ENCODE assay signal across 28 cellular contexts in the genomic region with DNA sequence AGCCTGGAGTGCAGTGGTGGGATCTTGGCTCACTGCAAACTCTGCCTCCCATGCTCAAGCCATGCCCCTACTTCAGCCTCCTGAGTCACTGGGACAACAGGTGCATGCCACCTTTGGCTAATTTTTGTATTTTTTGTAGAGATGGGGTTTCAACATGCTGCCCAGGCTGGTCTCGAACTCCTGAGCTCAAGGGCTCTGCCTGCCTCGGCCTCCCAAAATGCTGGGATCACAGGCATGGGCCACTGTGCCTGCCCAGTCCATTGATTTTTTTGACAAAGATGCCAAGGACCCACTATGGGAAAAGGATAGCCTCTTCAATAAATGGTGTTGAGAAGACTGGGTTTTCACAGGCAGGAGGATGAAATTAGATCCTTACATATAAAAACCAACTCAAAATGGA. TPM values are rescaled to one million over a fixed set of nuclear protein-coding genes. Genes with fewer than 3 reads are reported as not detected.
DNase-seq lines count a peak whose midpoint lies in the region; ATAC-seq, FAIRE-seq and TF ChIP-seq lines count a peak whose summit lies in the region.
"Had no signal": no experiment of that assay in that cellular context is flagged by ENCODE, and none has a peak within 500 bp of the region (broad histone marks: within the 10 kb centered on the region; RNA-seq: fewer than 3 reads in every experiment).

No MANE protein-coding gene starts in this region.

- H3K9me3 ChIP-seq in K562 (replicated peaks; ENCODE audit: control insufficient read depth, insufficient read depth, low read depth, low read length) (no peaks in the 10 kb centered on the region), kidney (ENCODE audit: control insufficient read depth in 1 of 2, low read length in 2 of 2) (no peaks in the 10 kb centered on the region), trophoblast cell (ENCODE audit: insufficient read depth, low read depth, low read length) (no peaks in the 10 kb centered on the region), WERI-Rb-1 (ENCODE audit: severe bottlenecking) (no peaks in the 10 kb centered on the region)
- H3K9me3 ChIP-seq: BE2C, BLaER1 had no signal

- H3K4ac ChIP-seq in trophoblast cell (ENCODE audit: low read depth, low read length): no peak overlapping the region

- H3K9ac ChIP-seq in K562 (ENCODE audit: insufficient read depth in 1 of 2, low read depth in 2 of 2, low read length in 2 of 2): no peak overlapping the region
- no peak overlapping the region for H3K9ac ChIP-seq in kidney (ENCODE audit: low read length in 2 of 2)
- no peak overlapping the region for H3K9ac ChIP-seq in trophoblast cell (ENCODE audit: low read length)
- H3K9ac ChIP-seq: BLaER1 had no signal

- no peak overlapping the region for H2BK5ac ChIP-seq in trophoblast cell (ENCODE audit: low read depth, low read length, poor library complexity)

- no peak for TF ChIP-seq RAD21 in K562 (CRISPR knock-in tag; conservative IDR thresholded peaks at IDR 0.05 in 1 of 2, IDR thresholded peaks at IDR 0.05 in 1 of 2)

- no peaks in the 10 kb centered on the region for H3K36me3 ChIP-seq in K562 (ENCODE audit: control insufficient read depth, insufficient read depth, low read length)
- no peaks in the 10 kb centered on the region for H3K36me3 ChIP-seq in kidney (ENCODE audit: control insufficient read depth in 1 of 2, insufficient read depth in 2 of 2, low read length in 2 of 2)
- H3K36me3 ChIP-seq in trophoblast cell (ENCODE audit: control insufficient read depth in 1 of 2, insufficient read depth in 2 of 2, low read length in 2 of 2): no peaks in the 10 kb centered on the region
- no peaks in the 10 kb centered on the region for H3K36me3 ChIP-seq in WERI-Rb-1
- H3K36me3 ChIP-seq: BE2C, BLaER1 had no signal

- DNase-seq in K562 (ENCODE audit: extremely low read depth in 1 of 4, low spot score in 3 of 4): no peak
- peak; percentile 9 for DNase-seq in ecto neural progenitor cell (ENCODE audit: low spot score)
- DNase-seq in kidney: peak; percentile 12
- no peak for DNase-seq in trophoblast cell
- DNase-seq in WERI-Rb-1: no peak
- no peak for DNase-seq in amygdala (lab: John Stamatoyannopoulos, UW)
- no peak for DNase-seq in activated CD8-positive, alpha-beta memory T cell treated with anti-CD3 and anti-CD28 coated beads, Interleukin-2, amount 50 U/mL, for 4 hours
- DNase-seq: 8988T; ACHN; BE2C; C1 segment of cervical spinal cord; CD4-positive, alpha-beta memory T cell; CD4-positive, CD25-positive, alpha-beta regulatory T cell; CD8-positive, alpha-beta memory T cell; COR-L47; DMS 273 treated with DMSO at 0.1 percent for 48 hours; DMS153; DMS53; DMS79; DND-41; EL; GDM1 had no signal

- H3K9me1 ChIP-seq in K562 (ENCODE audit: control insufficient read depth, insufficient read depth, low read length): no peaks in the 10 kb centered on the region

- no TSS peak for BruUV-seq in K562 (replicated peaks; lab: Mats Ljungman, UMichigan)

- H3K79me2 ChIP-seq in K562 (ENCODE audit: control insufficient read depth, insufficient read depth, low read length) (peaks cover 39% of the 10 kb centered on the region), trophoblast cell (ENCODE audit: control insufficient read depth, insufficient read depth, low read length, poor library complexity) (no peaks in the 10 kb centered on the region)

- WGBS in K562 (ENCODE audit: insufficient coverage, low coverage, missing lambda C conversion rate): 90% methylated on average over 1 of the region's 2 CpGs
- no CpG with 5 or more reads among the region's 2 CpGs for WGBS in trophoblast cell (ENCODE audit: extremely low coverage, insufficient coverage, insufficient read length)

- CTCF ChIA-PET in K562 (lab: Yijun Ruan, JAX; ENCODE audit: low intra/inter-chr PET ratio): no interaction called here

- H3K79me1 ChIP-seq in trophoblast cell (ENCODE audit: low read length): peaks cover 2% of the 10 kb centered on the region

- TF ChIP-seq CTCF in K562 (IDR thresholded peaks at IDR 0.05 in 2 of 3, conservative IDR thresholded peaks at IDR 0.05 in 1 of 3; ENCODE audit: insufficient read depth in 2 of 3, low read depth in 1 of 3, low read length in 3 of 3) (no peak), kidney (IDR thresholded peaks at IDR 0.05; ENCODE audit: borderline replicate concordance, extremely low read depth, insufficient read depth) (no peak), WERI-Rb-1 (IDR thresholded peaks at IDR 0.05; ENCODE audit: low read depth, low read length) (no peak)

- no peak overlapping the region for H2AK5ac ChIP-seq in trophoblast cell (ENCODE audit: low read length)

- no peak for FAIRE-seq in K562 (lab: Jason Lieb, UNC)
- no peak for FAIRE-seq in kidney (lab: Jason Lieb, UNC)
- FAIRE-seq: A204.1, GM12878, GM12892, GM18507 had no signal

- no peak for TF ChIP-seq POLR2A in K562 (conservative IDR thresholded peaks at IDR 0.05)

- H4K12ac ChIP-seq in trophoblast cell (ENCODE audit: low read depth, low read length): no peak overlapping the region

- in situ Hi-C loops in K562 (cut with MboI): loop anchor here (25.0 kb wide), 1 partner anchor 1643 kb away; the partner anchor contains the start of gene N4BP1

- POLR2A ChIA-PET in K562 (lab: Yijun Ruan, JAX): interaction anchor here (1.2 to 2.8 kb wide), 4 partner anchors 8 to 45 kb away, joined by 4 to 22 read pairs (median 4); no protein-coding TSS in a partner anchor

- intact Hi-C loops in K562 (cut with micrococcal nuclease): no loop called here
- intact Hi-C loops in kidney (cut with DNase I): no loop called here

- H3K4me2 ChIP-seq in K562 (ENCODE audit: insufficient read depth, low read length) (no peak overlapping the region), trophoblast cell (ENCODE audit: low read length) (no peak overlapping the region)
- H3K4me2 ChIP-seq: BLaER1 had no signal

- no peak overlapping the region for H3K27ac ChIP-seq in K562 (ENCODE audit: extremely low read depth, low read depth, low read length)
- H3K27ac ChIP-seq in kidney (ENCODE audit: low read depth in 2 of 2, low read length in 2 of 2): no peak overlapping the region
- no peak overlapping the region for H3K27ac ChIP-seq in trophoblast cell (ENCODE audit: low read depth, low read length)
- no peak overlapping the region for H3K27ac ChIP-seq in WERI-Rb-1
- H3K27ac ChIP-seq: BLaER1 had no signal

- no peaks in the 10 kb centered on the region for H4K20me1 ChIP-seq in K562 (replicated peaks; ENCODE audit: control insufficient read depth, insufficient read depth, low read length)

- no peak overlapping the region for H3K14ac ChIP-seq in trophoblast cell (ENCODE audit: low read length)

- H3K18ac ChIP-seq in trophoblast cell (ENCODE audit: low read length): no peak overlapping the region

- ATAC-seq in K562: no peak
- ATAC-seq in HG03280 (IDR thresholded peaks at IDR 0.05; ENCODE audit: unreplicated experiment): no peak
- ATAC-seq: GM12878 had no signal

- H4K91ac ChIP-seq in trophoblast cell (ENCODE audit: low read depth, low read length): no peak overlapping the region

- H3K4me3 ChIP-seq in K562 (no peak overlapping the region), kidney (ENCODE audit: low read length in 2 of 2) (no peak overlapping the region), trophoblast cell (ENCODE audit: low read depth, low read length) (peak overlapping the region; percentile 44), WERI-Rb-1 (ENCODE audit: low read depth, low read length) (no peak overlapping the region)
- H3K4me3 ChIP-seq: BLaER1, GM12878 had no signal

- H3K27me3 ChIP-seq in K562 (ENCODE audit: control insufficient read depth in 2 of 2, insufficient read depth in 2 of 2, low read length in 2 of 2): no peaks in the 10 kb centered on the region
- no peaks in the 10 kb centered on the region for H3K27me3 ChIP-seq in trophoblast cell (ENCODE audit: insufficient read depth, low read length)
- H3K27me3 ChIP-seq in WERI-Rb-1 (ENCODE audit: insufficient read depth, low read depth, severe bottlenecking): no peaks in the 10 kb centered on the region
- H3K27me3 ChIP-seq: BE2C, BLaER1 had no signal

- H4K8ac ChIP-seq in trophoblast cell (ENCODE audit: low read depth, low read length): no peak overlapping the region

- H2AFZ ChIP-seq in K562 (ENCODE audit: low read depth, low read length) (no peak overlapping the region), trophoblast cell (ENCODE audit: insufficient read depth, low read length, poor library complexity) (no peak overlapping the region)

- H3K4me1 ChIP-seq in K562 (replicated peaks in 1 of 2; ENCODE audit: control insufficient read depth in 2 of 2, insufficient read depth in 2 of 2, low read length in 2 of 2) (peaks cover 45 to 47% of the 10 kb centered on the region in 2 experiments), kidney (ENCODE audit: control insufficient read depth in 1 of 2, insufficient read depth in 1 of 2, low read depth in 1 of 2, low read length in 2 of 2) (no peaks in the 10 kb centered on the region), trophoblast cell (ENCODE audit: control insufficient read depth in 1 of 2, insufficient read depth in 2 of 2, low read length in 2 of 2) (peaks cover 5 to 17% of the 10 kb centered on the region in 2 experiments)

- H2BK120ac ChIP-seq in trophoblast cell (ENCODE audit: insufficient read depth, low read length, poor library complexity): no peak overlapping the region

- no peak overlapping the region for H2BK12ac ChIP-seq in trophoblast cell (ENCODE audit: low read length)

- TF ChIP-seq EP300 in K562 (IDR thresholded peaks at IDR 0.05; ENCODE audit: low read length): no peak

- H3K23ac ChIP-seq in trophoblast cell (ENCODE audit: low read length): no peak overlapping the region

TF ChIP-seq in K562, 482 proteins besides CTCF, POLR2A, EP300 and RAD21 (continues in another document):
- TF ChIP-seq ZNF212 (CRISPR knock-in tag; IDR thresholded peaks at IDR 0.05): no peak

RNA-seq across cellular contexts. Expression of gene ADCY7, which starts 10.8 kb away (rescaled TPM):
- total RNA-seq in K562 (2011; cell fraction: chromatin; rRNA removed; ENCODE audit: low replicate concordance): 155 and 371 TPM in 2 replicates
- total RNA-seq in K562 (2011; cell fraction: nucleolus; rRNA removed): 245 and 277 TPM in 2 replicates
- total RNA-seq in K562 (2011; cell fraction: nucleoplasm; rRNA removed): 151 and 184 TPM in 2 replicates
- total RNA-seq in K562 (2014; rRNA removed) (59.0 and 73.5 TPM in 2 replicates), K562 (2014; rRNA removed; fragmentation: Illumina TruSeq; extraction: Trizol) (15.9 and 19.0 TPM in 2 replicates), K562 (2015; rRNA removed; fragmentation: Illumina TruSeq; extraction: Trizol) (28.6 and 29.9 TPM in 2 replicates), K562 (2021) (104 and 108 TPM in 2 replicates), kidney (40.5 TPM)
- polyA plus RNA-seq in K562 (2011; rRNA removed) (28.6 and 31.0 TPM in 2 replicates), K562 (2014; fragmentation: Illumina TruSeq; extraction: Trizol) (26.4 and 37.3 TPM in 2 replicates), K562 (2014; fragmentation: Nextera tagmentation; extraction: Ambion mirVana) (1 to 10 TPM; 2.3 to 2.4 TPM), K562 (2014; rRNA removed) (49.4 and 64.0 TPM in 2 replicates), kidney (ENCODE audit: insufficient read depth, low read depth, low replicate concordance) (0.86 TPM)
- polyA plus RNA-seq in K562 (2011; cell fraction: cytosol; rRNA removed): 19.2 and 48.3 TPM in 2 replicates
- polyA plus RNA-seq in K562 (2011; cell fraction: nucleus; rRNA removed): 193 and 347 TPM in 2 replicates
- polyA plus RNA-seq in K562 (2012): 53.4 and 59.6 TPM in 2 replicates
- polyA minus RNA-seq in K562 (2011; rRNA and poly(A)+ RNA removed): 27.7 and 54.0 TPM in 2 replicates
- polyA minus RNA-seq in K562 (2011; cell fraction: cytosol; rRNA and poly(A)+ RNA removed): 42.4 and 51.4 TPM in 2 replicates
- polyA minus RNA-seq in K562 (2011; cell fraction: nucleus; rRNA and poly(A)+ RNA removed): 109 TPM in 2 replicates
- polyA plus RNA-seq in trophoblast cell (2013): 5.7 and 6.0 TPM in 2 replicates

Comparison
In these comparisons a context has a peak if more than half of its experiments do, and no peak if none do; other contexts are left out.
1. DNase-seq: peak in ecto neural progenitor cell (single experiment) and kidney (single experiment); none in K562 (0 of 4), trophoblast cell (0 of 2), WERI-Rb-1 (single experiment), amygdala (0 of 56) and activated CD8-positive, alpha-beta memory T cell treated with anti-CD3 and anti-CD28 coated beads, Interleukin-2, amount 50 U/mL, for 4 hours (single experiment).